In the genomic region with DNA sequence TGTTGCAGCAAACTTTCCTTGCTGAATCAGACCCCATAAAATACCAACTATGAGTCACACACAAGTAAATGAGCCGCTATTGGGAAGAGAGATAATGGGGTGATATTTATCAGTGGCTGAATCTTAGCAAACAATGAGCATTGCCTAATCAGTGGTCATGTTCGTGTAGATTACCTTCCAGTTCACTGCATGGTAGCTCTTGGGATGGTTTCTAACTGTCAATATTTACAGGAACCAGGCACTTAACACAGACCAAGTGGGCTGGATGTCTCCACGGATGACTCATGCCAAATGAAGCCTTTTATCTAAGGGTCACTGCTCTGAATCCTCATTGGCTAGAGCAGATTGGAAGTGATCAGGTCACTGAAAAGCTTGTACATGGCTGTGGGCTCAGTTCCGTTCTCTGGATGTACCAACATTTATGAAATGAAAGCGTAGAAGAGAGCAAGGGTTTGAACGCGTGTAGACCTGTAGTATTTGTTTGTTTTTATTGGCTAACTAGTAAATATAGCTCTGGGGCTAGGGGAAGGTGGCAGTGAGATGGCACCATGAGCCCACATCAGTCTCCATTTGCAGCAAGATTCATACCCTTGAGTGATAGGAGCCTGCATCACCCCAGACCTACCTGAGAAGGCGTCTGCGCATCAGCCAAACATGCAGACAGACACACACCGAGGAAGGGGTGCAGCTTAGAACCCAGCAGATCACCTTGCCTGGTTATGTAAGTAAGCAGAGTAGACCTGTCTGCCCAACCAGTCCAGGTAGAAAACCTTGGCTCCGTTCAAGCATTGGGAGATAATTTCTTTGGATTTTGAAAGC, we compare ENCODE assay signal across 1 cellular context.
TF ChIP-seq lines count a peak whose summit lies in the region.

No MANE protein-coding gene starts in this region.

TF ChIP-seq in IMR-90, 13 proteins besides CTCF, POLR2A, EP300 and RAD21 (continued from another document):
- TF ChIP-seq MXI1 (IDR thresholded peaks at IDR 0.05; ENCODE audit: borderline replicate concordance, low read depth, low read length) (no peak), SMC3 (IDR thresholded peaks at IDR 0.05; ENCODE audit: low read depth, low read length) (no peak; the same call in 1 of the 2 replicates)
